3 cellular contexts compared by ENCODE assay signal in the genomic region with DNA sequence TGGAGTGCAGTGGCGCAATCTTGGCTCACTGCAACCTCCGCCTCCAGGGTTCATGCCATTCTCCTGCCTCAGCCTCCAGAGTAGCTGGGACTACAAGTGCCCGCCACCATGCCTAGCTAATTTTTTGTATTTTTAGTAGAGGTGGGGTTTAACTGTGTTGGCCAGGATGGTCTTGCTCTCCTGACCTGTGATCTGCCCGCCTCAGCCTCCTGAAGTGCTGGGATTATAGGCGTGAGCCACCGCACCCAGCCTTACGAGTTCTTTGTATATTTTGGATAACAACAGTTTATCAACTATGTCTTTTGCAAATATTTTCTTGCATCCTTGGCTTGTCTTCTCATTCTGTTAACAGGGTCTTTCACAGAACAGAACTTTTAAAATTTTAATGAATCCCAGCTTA. TPM values are rescaled to one million over a fixed set of nuclear protein-coding genes. Genes with fewer than 3 reads are reported as not detected.
"Had no signal": no experiment of that assay in that cellular context is flagged by ENCODE, and none has a peak within 500 bp of the region (broad histone marks: within the 10 kb centered on the region; RNA-seq: fewer than 3 reads in every experiment).

No MANE protein-coding gene starts in this region.

RNA-seq across cellular contexts. Expression of a gene that starts 43.2 kb away (rescaled TPM):
- total RNA-seq: kidney epithelial cell, lung microvascular endothelial cell, myocyte had no signal
